ENCODE assay signal across 1 cellular context in the genomic region with DNA sequence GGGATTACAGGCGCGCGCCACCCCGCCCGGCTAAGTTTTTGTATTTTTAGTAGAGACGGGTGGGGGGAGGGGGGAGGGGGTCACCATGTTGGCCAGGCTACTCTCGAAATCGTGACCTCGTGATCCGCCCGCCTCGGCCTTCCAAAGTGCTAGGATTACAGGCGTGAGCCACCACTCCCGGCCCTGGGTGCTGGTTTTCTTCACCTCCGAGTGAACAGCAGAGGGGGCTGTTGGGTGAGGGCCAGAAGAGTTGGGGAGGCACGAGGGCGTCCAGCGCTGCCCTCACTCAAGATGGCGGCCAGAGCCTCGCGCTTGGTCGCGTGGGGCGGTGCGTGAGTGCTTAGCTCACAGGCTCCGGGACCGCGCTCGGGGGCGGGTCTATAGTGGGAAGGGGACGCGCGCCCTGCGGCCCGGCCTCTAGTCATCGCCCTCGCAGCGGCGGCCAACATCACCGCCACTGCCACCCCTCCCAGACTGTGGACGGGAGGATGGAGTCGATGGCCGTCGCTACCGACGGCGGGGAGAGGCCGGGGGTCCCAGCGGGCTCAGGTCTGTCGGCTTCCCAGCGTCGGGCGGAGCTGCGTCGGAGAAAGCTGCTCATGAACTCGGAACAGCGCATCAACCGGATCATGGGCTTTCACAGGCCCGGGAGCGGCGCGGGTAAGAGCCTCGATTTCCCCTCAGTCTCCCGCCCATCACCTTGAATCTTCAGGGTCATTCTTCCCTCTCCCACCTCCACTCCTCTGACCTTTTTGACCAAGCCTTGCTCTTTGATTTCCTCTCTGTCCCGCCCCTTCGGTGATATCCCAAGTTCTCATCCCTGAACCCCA.
A peak's percentile ranks its signal among the peaks of the same experiment; 100 is the strongest.
TF ChIP-seq lines count a peak whose summit lies in the region.

CAMLG (plus strand) TSS at position 416 of the 830 bp plus-strand sequence; CDS start at position 489, 73 bp downstream.

TF ChIP-seq in HepG2, 621 proteins besides CTCF, POLR2A, EP300 and RAD21 (continued from another document and continues in another):
- TF ChIP-seq ZNF646 (CRISPR knock-in tag; IDR thresholded peaks at IDR 0.05) (no peak), PPARG (CRISPR knock-in tag; conservative IDR thresholded peaks at IDR 0.05) (no peak; the same call in 1 of the 2 replicates), NR2F2 (IDR thresholded peaks at IDR 0.05; ENCODE audit: borderline replicate concordance, low read depth) (no peak), CBX5 (CRISPR knock-in tag; IDR thresholded peaks at IDR 0.05; ENCODE audit: borderline replicate concordance) (peak; percentile 79; the same call in 1 of the 2 replicates), AHR (CRISPR knock-in tag; IDR thresholded peaks at IDR 0.05) (peak; percentile 91), CAMTA2 (CRISPR knock-in tag; IDR thresholded peaks at IDR 0.05; ENCODE audit: borderline replicate concordance) (0 out of 2 replicates have a peak, but pooled peaks have one; percentile 63), KDM6A (CRISPR knock-in tag; IDR thresholded peaks at IDR 0.05; ENCODE audit: low read depth) (no peak), ARID4A (CRISPR knock-in tag; IDR thresholded peaks at IDR 0.05; ENCODE audit: borderline replicate concordance) (peak; percentile 95), BCL6 (CRISPR knock-in tag; IDR thresholded peaks at IDR 0.05) (0 out of 2 replicates have a peak, but pooled peaks have one; percentile 58), ZNF468 (CRISPR knock-in tag; IDR thresholded peaks at IDR 0.05) (no peak), ZNF10 (CRISPR knock-in tag; IDR thresholded peaks at IDR 0.05; ENCODE audit: borderline replicate concordance, low read depth) (no peak), ZFYVE20 (CRISPR knock-in tag; IDR thresholded peaks at IDR 0.05; ENCODE audit: borderline replicate concordance, low read depth) (no peak), ZNF280B (CRISPR knock-in tag; IDR thresholded peaks at IDR 0.05; ENCODE audit: borderline replicate concordance) (peak; percentile 25; the same call in 1 of the 2 replicates), TBX2 (CRISPR knock-in tag; IDR thresholded peaks at IDR 0.05; ENCODE audit: borderline replicate concordance) (peak; percentile 91), ZNF383 (CRISPR knock-in tag; IDR thresholded peaks at IDR 0.05; ENCODE audit: borderline replicate concordance) (peak; percentile 86; the same call in 1 of the 2 replicates), PAF1 (CRISPR knock-in tag; IDR thresholded peaks at IDR 0.05) (no peak), ZNF138 (CRISPR knock-in tag; IDR thresholded peaks at IDR 0.05; ENCODE audit: low read depth) (peak; percentile 89), RBAK (CRISPR knock-in tag; IDR thresholded peaks at IDR 0.05) (no peak), TIGD3 (CRISPR knock-in tag; IDR thresholded peaks at IDR 0.05; ENCODE audit: borderline replicate concordance) (no peak), ELF3 (CRISPR knock-in tag; IDR thresholded peaks at IDR 0.05) (peak; percentile 82), ZNF331 (CRISPR knock-in tag; IDR thresholded peaks at IDR 0.05) (peak; percentile 78; the same call in 1 of the 2 replicates), ZNF597 (CRISPR knock-in tag; IDR thresholded peaks at IDR 0.05) (no peak), MBNL3 (CRISPR knock-in tag; conservative IDR thresholded peaks at IDR 0.05) (no peak), ZUFSP (CRISPR knock-in tag; IDR thresholded peaks at IDR 0.05; ENCODE audit: borderline replicate concordance) (no peak), AGO1 (IDR thresholded peaks at IDR 0.05; ENCODE audit: low read depth, low read length, poor library complexity, severe bottlenecking) (no peak), RAD51 (IDR thresholded peaks at IDR 0.05; ENCODE audit: borderline replicate concordance) (no peak)
- TF ChIP-seq, protein P1, sequence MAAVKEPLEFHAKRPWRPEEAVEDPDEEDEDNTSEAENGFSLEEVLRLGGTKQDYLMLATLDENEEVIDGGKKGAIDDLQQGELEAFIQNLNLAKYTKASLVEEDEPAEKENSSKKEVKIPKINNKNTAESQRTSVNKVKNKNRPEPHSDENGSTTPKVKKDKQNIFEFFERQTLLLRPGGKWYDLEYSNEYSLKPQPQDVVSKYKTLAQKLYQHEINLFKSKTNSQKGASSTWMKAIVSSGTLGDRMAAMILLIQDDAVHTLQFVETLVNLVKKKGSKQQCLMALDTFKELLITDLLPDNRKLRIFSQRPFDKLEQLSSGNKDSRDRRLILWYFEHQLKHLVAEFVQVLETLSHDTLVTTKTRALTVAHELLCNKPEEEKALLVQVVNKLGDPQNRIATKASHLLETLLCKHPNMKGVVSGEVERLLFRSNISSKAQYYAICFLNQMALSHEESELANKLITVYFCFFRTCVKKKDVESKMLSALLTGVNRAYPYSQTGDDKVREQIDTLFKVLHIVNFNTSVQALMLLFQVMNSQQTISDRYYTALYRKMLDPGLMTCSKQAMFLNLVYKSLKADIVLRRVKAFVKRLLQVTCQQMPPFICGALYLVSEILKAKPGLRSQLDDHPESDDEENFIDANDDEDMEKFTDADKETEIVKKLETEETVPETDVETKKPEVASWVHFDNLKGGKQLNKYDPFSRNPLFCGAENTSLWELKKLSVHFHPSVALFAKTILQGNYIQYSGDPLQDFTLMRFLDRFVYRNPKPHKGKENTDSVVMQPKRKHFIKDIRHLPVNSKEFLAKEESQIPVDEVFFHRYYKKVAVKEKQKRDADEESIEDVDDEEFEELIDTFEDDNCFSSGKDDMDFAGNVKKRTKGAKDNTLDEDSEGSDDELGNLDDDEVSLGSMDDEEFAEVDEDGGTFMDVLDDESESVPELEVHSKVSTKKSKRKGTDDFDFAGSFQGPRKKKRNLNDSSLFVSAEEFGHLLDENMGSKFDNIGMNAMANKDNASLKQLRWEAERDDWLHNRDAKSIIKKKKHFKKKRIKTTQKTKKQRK (IDR thresholded peaks at IDR 0.05; ENCODE audit: low read length) = no peak
